In genomic region chr17:44038604-44039007, GRCh38 we compare ENCODE assay signal across 20 cellular contexts. TPM values are rescaled to one million over a fixed set of nuclear protein-coding genes. Genes with fewer than 3 reads are reported as not detected.
DNase-seq lines count a peak whose midpoint lies in the region; ATAC-seq and FAIRE-seq lines count a peak whose summit lies in the region.
"Had no signal": no experiment of that assay in that cellular context is flagged by ENCODE, and none has a peak within 500 bp of the region (broad histone marks: within the 10 kb centered on the region; RNA-seq: fewer than 3 reads in every experiment).

No MANE protein-coding gene starts in this region.

- no peak for FAIRE-seq in GM19239 (lab: Jason Lieb, UNC)
- FAIRE-seq: GM12878 had no signal

- intact Hi-C loops in left ventricle myocardium superior (cut with micrococcal nuclease) (no loop called here), posterior vena cava (cut with DNase I) (no loop called here)

- ATAC-seq in left ventricle myocardium superior: peak; percentile 17
- ATAC-seq: activated CD8-positive, alpha-beta T cell treated with anti-CD3 and anti-CD28 coated beads for 36 hours; GM12878; naive thymus-derived CD4-positive, alpha-beta T cell; stimulated activated effector memory CD8-positive, alpha-beta T cell treated with anti-CD3 and anti-CD28 coated beads, Interleukin-12 subunit alpha, Interleukin-12 subunit beta, amount 100 ng/mL, for 72 hours; WTC11 had no signal

- DNase-seq in NCI-H1694 (lab: John Stamatoyannopoulos, UW) (peak; percentile 95), NCI-H524 (lab: John Stamatoyannopoulos, UW) (peak; percentile 94 to 96), left ventricle myocardium superior (no peak), posterior vena cava (ENCODE audit: low spot score) (peak; percentile 52), GM19239 (ENCODE audit: insufficient read length, low spot score) (no peak), T-helper 2 cell (no peak), amniotic stem cell (lab: John Stamatoyannopoulos, UW) (no peak)
- DNase-seq in stimulated activated CD4-positive, alpha-beta T cell treated with anti-CD3 and anti-CD28 coated beads, Interleukin-12 subunit alpha, Interleukin-12 subunit beta, amount 100 ng/mL, for 4 hours: no peak
- DNase-seq: activated CD8-positive, alpha-beta T cell treated with anti-CD3 and anti-CD28 coated beads for 36 hours; activated T-cell treated with anti-CD3 and anti-CD28 coated beads, Interleukin-2, amount 50 U/mL, for 24 hours; brain microvascular endothelial cell; dermis blood vessel endothelial cell; GF-D8; naive thymus-derived CD4-positive, alpha-beta T cell; NCI-H2081; SHP77 treated with DMSO at 0.1 percent for 48 hours; stimulated activated CD4-positive, alpha-beta T cell treated with anti-CD3 and anti-CD28 coated beads, Interleukin-15, amount 100 ng/mL, for 24 hours had no signal

RNA-seq across cellular contexts. Expression of gene TMEM101, which starts 23.8 kb away (rescaled TPM):
- total RNA-seq in left ventricle myocardium superior (20.7 TPM), posterior vena cava (10 to 100 TPM; 12.9 to 14.8 TPM)

RNA-seq across cellular contexts. Expression of gene LSM12, which starts 27.9 kb away (rescaled TPM):
- 58.2 TPM for total RNA-seq in left ventricle myocardium superior
- total RNA-seq in posterior vena cava: 10 to 100 TPM; 37.5 to 38.2 TPM

RNA-seq across cellular contexts. Expression of gene G6PC3, which starts 31.9 kb away (rescaled TPM):
- total RNA-seq in left ventricle myocardium superior (26.3 TPM), posterior vena cava (10 to 100 TPM; 40.3 to 41.4 TPM)

RNA-seq across cellular contexts. Expression of gene NAGS, which starts 34.2 kb away (rescaled TPM):
- 0.57 TPM for total RNA-seq in left ventricle myocardium superior
- total RNA-seq in posterior vena cava: 1 to 10 TPM in 1 of 2 donors, under 1 TPM in 1; 0.86 to 1.2 TPM

Comparison
In these comparisons a context has a peak if more than half of its experiments do, and no peak if none do; other contexts are left out.
1. DNase-seq: peak in NCI-H1694 (single experiment), NCI-H524 (2 of 2) and posterior vena cava (single experiment); none in left ventricle myocardium superior (single experiment), stimulated activated CD4-positive, alpha-beta T cell treated with anti-CD3 and anti-CD28 coated beads, Interleukin-12 subunit alpha, Interleukin-12 subunit beta, amount 100 ng/mL, for 4 hours (single experiment), GM19239 (single experiment), T-helper 2 cell (0 of 5) and amniotic stem cell (single experiment).